8 cellular contexts compared by ENCODE assay signal in the genomic region with DNA sequence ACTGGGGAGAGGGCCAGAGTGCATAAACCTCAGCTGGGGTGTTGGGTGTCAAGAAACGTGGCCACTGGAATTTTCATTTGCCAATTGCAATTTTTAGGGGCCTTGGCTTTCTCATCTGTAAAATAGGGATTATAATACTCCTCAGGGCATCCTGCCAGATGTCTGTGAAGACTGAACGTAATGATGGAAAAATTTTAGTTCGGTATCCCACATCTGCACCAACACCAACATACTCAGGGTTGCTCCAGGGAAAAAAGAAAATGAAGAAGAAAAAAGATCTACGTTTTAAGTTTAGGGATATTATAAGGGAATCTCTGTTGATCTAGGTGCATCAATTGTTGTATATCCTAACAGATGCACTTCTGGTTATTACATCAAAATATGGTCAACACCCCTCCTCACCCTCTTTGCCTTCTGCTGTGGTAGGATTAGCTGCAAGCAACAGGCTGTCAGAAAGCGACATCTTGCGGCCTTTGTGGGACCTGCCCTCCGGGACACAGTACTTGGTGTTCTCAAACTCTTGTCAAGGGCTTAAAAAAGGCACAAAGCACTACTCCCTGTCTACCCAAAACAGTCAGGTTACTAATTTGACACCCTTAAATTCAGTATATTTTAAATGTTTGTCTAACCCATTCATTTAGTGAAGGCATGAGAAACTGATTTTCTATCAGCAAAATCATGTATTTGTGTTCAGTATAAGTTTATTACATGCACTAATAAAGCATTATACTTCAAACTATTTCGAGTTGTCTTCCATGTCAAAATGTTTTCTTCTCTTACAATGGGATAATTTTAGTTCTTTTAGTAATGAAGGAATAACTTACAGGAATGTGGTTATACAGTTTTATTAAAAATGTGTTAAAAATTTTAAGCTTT. TPM values are rescaled to one million over a fixed set of nuclear protein-coding genes. Genes with fewer than 3 reads are reported as not detected.
DNase-seq lines count a peak whose midpoint lies in the region; ATAC-seq and TF ChIP-seq lines count a peak whose summit lies in the region.

No MANE protein-coding gene starts in this region.

- H3K27me3 Mint-ChIP-seq in endodermal cell (ENCODE audit: insufficient read depth) = no peaks in the 10 kb centered on the region

- H3K27ac ChIP-seq in endodermal cell (ENCODE audit: low read depth, low read length) = no peak overlapping the region

- no peaks in the 10 kb centered on the region for H3K9me3 Mint-ChIP-seq in endodermal cell

- H3K27me3 ChIP-seq in endodermal cell (ENCODE audit: control insufficient read depth, insufficient read depth, low read length, poor library complexity, severe bottlenecking) = no peaks in the 10 kb centered on the region

- H3K9ac ChIP-seq in endodermal cell (ENCODE audit: extremely low read depth, low read length, poor library complexity, severe bottlenecking) = no peak overlapping the region

- WGBS in endodermal cell (ENCODE audit: insufficient coverage in 1 of 2, insufficient read length in 1 of 2), 2 experiments = 3 to 50% methylated on average over 3 to 8 of the region's 8 CpGs

- H3K4me1 Mint-ChIP-seq in endodermal cell = peaks cover 53% of the 10 kb centered on the region

- H3K4me1 ChIP-seq in endodermal cell (ENCODE audit: control insufficient read depth, insufficient read depth, low read length) = peaks cover 6% of the 10 kb centered on the region

- no peaks in the 10 kb centered on the region for H3K36me3 ChIP-seq in endodermal cell (ENCODE audit: control insufficient read depth, insufficient read depth, low read length)

- DNase-seq in AG09319 (ENCODE audit: extremely low read depth, low read depth) (peak; percentile 56), HPDE6-E6E7 (ENCODE audit: extremely low spot score) (peak; percentile 71), NK-92 (lab: John Stamatoyannopoulos, UW; ENCODE audit: unreplicated experiment) (peak; percentile 7), endodermal cell (peak; percentile 94), midbrain (lab: John Stamatoyannopoulos, UW) (peak; percentile 80)
- peak; percentile 51 to 74 for DNase-seq in activated CD8-positive, alpha-beta memory T cell treated with anti-CD3 and anti-CD28 coated beads for 1 hour (ENCODE audit: extremely low read depth in 1 of 2, low read depth in 1 of 2)
- peak; percentile 55 to 74 for DNase-seq in stimulated activated CD8-positive, alpha-beta memory T cell treated with anti-CD3 and anti-CD28 coated beads, Interleukin-2, amount 100 ng/mL, for 48 hours (ENCODE audit: low read depth in 2 of 2)

- H3K27ac Mint-ChIP-seq in endodermal cell = peak overlapping the region; percentile 50

- no peak; the same call in none of the 2 replicates for TF ChIP-seq CTCF in AG09319 (IDR thresholded peaks at IDR 0.05; ENCODE audit: low read depth, low read length)
- TF ChIP-seq CTCF in endodermal cell (conservative IDR thresholded peaks at IDR 0.05) = peak; percentile 94

- H3K36me3 Mint-ChIP-seq in endodermal cell (ENCODE audit: low read depth) = peaks cover 3% of the 10 kb centered on the region

- no peaks in the 10 kb centered on the region for H3K9me3 ChIP-seq in endodermal cell (ENCODE audit: control insufficient read depth, low read length)

- H3K4me3 ChIP-seq in endodermal cell (ENCODE audit: low read length) = no peak overlapping the region

- no peak overlapping the region for H3K4me3 Mint-ChIP-seq in endodermal cell

- peak; percentile 87 for ATAC-seq in GM19035 (IDR thresholded peaks at IDR 0.05; ENCODE audit: unreplicated experiment)

RNA-seq across cellular contexts. Expression of gene TBC1D2, which starts 8.3 kb away (rescaled TPM):
- 10 to 100 TPM in 1 of 2 donors, 1 to 10 TPM in 1; 8.1 to 10.4 TPM for total RNA-seq in endodermal cell
- 2.2 TPM for polyA plus RNA-seq in endodermal cell (2013, experiment 1 of 2)
- polyA plus RNA-seq in endodermal cell (2013, experiment 2 of 2) = 2.4 TPM

Comparison
In these comparisons a context has a peak if more than half of its experiments do, and no peak if none do; other contexts are left out.
1. DNase-seq: peak in every context shown above with its lines; median percentile 94 in endodermal cell; 80 in midbrain; 71 in HPDE6-E6E7; 64 in stimulated activated CD8-positive, alpha-beta memory T cell treated with anti-CD3 and anti-CD28 coated beads, Interleukin-2, amount 100 ng/mL, for 48 hours; 62 in activated CD8-positive, alpha-beta memory T cell treated with anti-CD3 and anti-CD28 coated beads for 1 hour; 56 in AG09319; 7 in NK-92.